ENCODE assay signal across 24 cellular contexts in the genomic region with DNA sequence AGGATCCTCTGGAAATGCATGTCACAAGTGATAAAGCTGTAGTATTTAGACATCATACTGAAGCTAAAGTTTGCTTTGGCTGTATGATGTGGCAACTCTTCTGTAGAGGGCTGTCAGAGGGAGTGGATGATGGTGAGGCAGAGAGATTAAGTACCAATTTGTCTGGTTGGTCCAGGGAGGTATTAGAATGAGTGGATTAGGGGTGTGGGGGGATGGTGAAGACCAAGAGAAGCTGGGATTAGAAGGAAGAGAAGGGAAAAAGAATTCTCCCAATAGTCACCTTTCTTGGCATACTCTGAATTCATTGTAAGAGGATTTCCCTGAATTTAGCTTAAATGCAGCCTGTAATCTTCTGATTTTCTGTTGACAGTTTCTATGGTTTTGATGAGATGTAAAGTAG. TPM values are rescaled to one million over a fixed set of nuclear protein-coding genes. Genes with fewer than 3 reads are reported as not detected.
A peak's percentile ranks its signal among the peaks of the same experiment; 100 is the strongest.
DNase-seq lines count a peak whose midpoint lies in the region; ATAC-seq and TF ChIP-seq lines count a peak whose summit lies in the region.
"Had no signal": no experiment of that assay in that cellular context is flagged by ENCODE, and none has a peak within 500 bp of the region (broad histone marks: within the 10 kb centered on the region; RNA-seq: fewer than 3 reads in every experiment).

No MANE protein-coding gene starts in this region.

- H3K27me3 ChIP-seq in dorsolateral prefrontal cortex = no peaks in the 10 kb centered on the region

- intact Hi-C loops in dorsolateral prefrontal cortex (cut with DNase I) = loop anchor here in 1 of 2 donors (5.0 kb wide), 1 partner anchor 43 kb away; a partner anchor contains a TSS

- DNase-seq in D341Med (ENCODE audit: low spot score) (peak; percentile 46), NCI-H82 (lab: John Stamatoyannopoulos, UW) (peak; percentile 85), dorsolateral prefrontal cortex (no peak), type B pancreatic cell (ENCODE audit: extremely low spot score, unreplicated experiment) (no peak), omental fat pad (ENCODE audit: low spot score) (no peak), nucleus accumbens (lab: John Stamatoyannopoulos, UW) (no peak)
- DNase-seq: CD8-positive, alpha-beta T cell; IMR-90; KG1; MG63; NCI-H1048; NCI-H1436; NCI-H187; NCI-H2081 treated with DMSO at 0.1 percent for 48 hours; NCI-H524; NCI-H748 treated with DMSO at 0.1 percent for 48 hours; SHP77 had no signal

- no peak for TF ChIP-seq CTCF in dorsolateral prefrontal cortex (IDR thresholded peaks at IDR 0.05 in 54 of 56, conservative IDR thresholded peaks at IDR 0.05 in 2 of 56; ENCODE audit: low read depth in 1 of 56, partially characterized antibody in 56 of 56)
- no peak for TF ChIP-seq CTCF in type B pancreatic cell (conservative IDR thresholded peaks at IDR 0.05)
- TF ChIP-seq CTCF in omental fat pad (IDR thresholded peaks at IDR 0.05) = no peak

- H3K4me3 Mint-ChIP-seq in type B pancreatic cell = no peak overlapping the region
- H3K4me3 Mint-ChIP-seq: CD8-positive, alpha-beta T cell had no signal

- peaks cover 12% of the 10 kb centered on the region for H3K27me3 Mint-ChIP-seq in type B pancreatic cell

- H3K27ac ChIP-seq in dorsolateral prefrontal cortex = peak overlapping the region in 5 of 59 donors; percentile 3 to 33 (median 15)
- H3K27ac ChIP-seq: A549, C4-2B, RWPE1 had no signal

- H3K4me1 Mint-ChIP-seq in type B pancreatic cell (ENCODE audit: unreplicated experiment) = peaks cover 8% of the 10 kb centered on the region

- peak overlapping the region in 55 of 59 donors; percentile 2 to 90 (median 73) for H3K4me3 ChIP-seq in dorsolateral prefrontal cortex
- H3K4me3 ChIP-seq: A549, MG63 had no signal

- peak overlapping the region; percentile 27 for H3K27ac Mint-ChIP-seq in type B pancreatic cell
- H3K27ac Mint-ChIP-seq: CD8-positive, alpha-beta T cell had no signal

- H3K36me3 Mint-ChIP-seq in type B pancreatic cell = no peaks in the 10 kb centered on the region
- H3K36me3 Mint-ChIP-seq: CD8-positive, alpha-beta T cell had no signal

- no peaks in the 10 kb centered on the region for H3K9me3 Mint-ChIP-seq in type B pancreatic cell
- H3K9me3 Mint-ChIP-seq: CD8-positive, alpha-beta T cell had no signal

- ATAC-seq in GM21786 (IDR thresholded peaks at IDR 0.05; ENCODE audit: unreplicated experiment) (no peak), omental fat pad (ENCODE audit: low FRiP score) (no peak)
- ATAC-seq: A549; CD8-positive, alpha-beta T cell; HCT116; Panc1 had no signal

RNA-seq across cellular contexts. Expression of a gene that starts 3.6 kb away (rescaled TPM):
- 10 to 100 TPM; 11.9 to 40.6 (median 25.2) TPM for total RNA-seq in dorsolateral prefrontal cortex
- 2.7 and 3.5 TPM in 2 replicates for total RNA-seq in type B pancreatic cell (ENCODE audit: low replicate concordance)
- total RNA-seq in omental fat pad = 10 to 100 TPM in 1 of 4 donors, 1 to 10 TPM in 3; 3.1 to 10.0 (median 3.8) TPM
- total RNA-seq: CD8-positive, alpha-beta T cell; IMR-90; T-helper 1 cell treated with Interleukin-12 subunit alpha and Interleukin-12 subunit beta and Interleukin-4 antibody, amounts not matched to agents 30 ng/mL and 1 ng/mL, for 36 hours had no signal

RNA-seq across cellular contexts. Expression of a gene that starts 43.8 kb away (rescaled TPM):
- 10 to 100 TPM in 1 of 120 experiments, 1 to 10 TPM in 119; 3.1 to 10.3 (median 6.1) TPM for total RNA-seq in dorsolateral prefrontal cortex
- 6.7 and 9.2 TPM in 2 replicates for total RNA-seq in type B pancreatic cell (ENCODE audit: low replicate concordance)
- total RNA-seq in omental fat pad = 1 to 10 TPM in 2 of 4 donors, under 1 TPM in 2; 0.47 to 2.1 (median 0.87) TPM
- total RNA-seq: CD8-positive, alpha-beta T cell; T-helper 1 cell treated with Interleukin-12 subunit alpha and Interleukin-12 subunit beta and Interleukin-4 antibody, amounts not matched to agents 30 ng/mL and 1 ng/mL, for 36 hours had no signal

Comparison
In these comparisons a context has a peak if more than half of its experiments do, and no peak if none do; other contexts are left out.
1. DNase-seq: peak in D341Med (single experiment) and NCI-H82 (single experiment); none in dorsolateral prefrontal cortex (0 of 10), type B pancreatic cell (single experiment), omental fat pad (single experiment) and nucleus accumbens (0 of 56).